7 cellular contexts compared by ENCODE assay signal in the genomic region with DNA sequence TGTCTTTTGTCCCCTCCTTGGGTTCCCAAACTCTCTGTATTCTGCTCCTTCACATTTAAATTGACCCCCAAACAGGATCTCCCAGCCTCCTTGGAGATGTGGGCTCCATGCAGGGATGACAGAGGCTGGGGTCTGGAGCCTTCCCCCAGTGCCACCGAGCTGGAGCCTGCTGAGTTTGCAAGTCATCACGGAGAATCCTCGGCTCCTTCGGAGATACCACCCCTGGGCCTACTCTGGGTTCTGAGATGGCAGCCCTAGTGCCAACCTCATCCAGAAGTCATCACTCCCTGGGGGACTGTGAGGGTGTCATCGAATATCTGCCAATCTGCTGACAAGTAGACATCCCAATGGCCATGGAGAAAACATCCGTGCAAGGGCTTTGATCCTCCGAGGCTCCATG. TPM values are rescaled to one million over a fixed set of nuclear protein-coding genes. Genes with fewer than 3 reads are reported as not detected.
A peak's percentile ranks its signal among the peaks of the same experiment; 100 is the strongest.
DNase-seq lines count a peak whose midpoint lies in the region; ATAC-seq and TF ChIP-seq lines count a peak whose summit lies in the region.
"Not testable (repeated sequence)": the region's sequence is repeated elsewhere in the genome, so short reads cannot be mapped to it uniquely, and the experiment has no call there.

No MANE protein-coding gene starts in this region.

- H3K27ac ChIP-seq in H9 (ENCODE audit: insufficient read length, low read depth, low read length); endodermal cell (ENCODE audit: low read depth, low read length); right atrium auricular region; neural progenitor cell; upper lobe of left lung: not testable (repeated sequence)

- H3K4me1 ChIP-seq in H9 (ENCODE audit: insufficient read depth, low read length); endodermal cell (ENCODE audit: control insufficient read depth, insufficient read depth, low read length); right atrium auricular region; neural progenitor cell; upper lobe of left lung: not testable (repeated sequence)

- H3K4ac ChIP-seq in H9 (ENCODE audit: low read depth, low read length), result not testable (repeated sequence)

- not testable (repeated sequence) for H3K23me2 ChIP-seq in H9 (ENCODE audit: insufficient read length, low read depth, low read length, poor library complexity, severe bottlenecking)

- not testable (repeated sequence) for H3K79me1 ChIP-seq in H9 (ENCODE audit: insufficient read depth, low read depth, low read length, poor library complexity, severe bottlenecking)

- not testable (repeated sequence) for H2BK20ac ChIP-seq in H9 (ENCODE audit: low read depth, low read length, poor library complexity, severe bottlenecking)

- DNase-seq in H9, result peak; percentile 2
- DNase-seq in astrocyte of the hippocampus (ENCODE audit: low read depth, low spot score), result peak; percentile 0
- DNase-seq in endodermal cell, result peak; percentile 5
- peak; percentile 36 for DNase-seq in right atrium auricular region (ENCODE audit: low spot score)
- peak; percentile 28 for DNase-seq in left lobe of liver (ENCODE audit: low spot score)
- peak; percentile 0 for DNase-seq in neural progenitor cell (ENCODE audit: low spot score)
- peak; percentile 10 to 16 for DNase-seq in upper lobe of left lung

- H3K4me3 ChIP-seq in endodermal cell (ENCODE audit: low read length); right atrium auricular region; neural progenitor cell; upper lobe of left lung: not testable (repeated sequence)

- not testable (repeated sequence) for H2BK120ac ChIP-seq in H9 (ENCODE audit: low read depth, low read length, poor library complexity, severe bottlenecking)

- H3F3A ChIP-seq in neural progenitor cell (ENCODE audit: low read depth), result not testable (repeated sequence)

- H2AFZ ChIP-seq in H9 (ENCODE audit: low read length); neural progenitor cell (replicated peaks): not testable (repeated sequence)

- H4K5ac ChIP-seq in H9 (ENCODE audit: insufficient read length, low read depth, low read length), result not testable (repeated sequence)

- not testable (repeated sequence) for TF ChIP-seq CTCF in H9 (conservative IDR thresholded peaks at IDR 0.05); endodermal cell (conservative IDR thresholded peaks at IDR 0.05); right atrium auricular region (IDR thresholded peaks at IDR 0.05); neural progenitor cell (IDR thresholded peaks at IDR 0.05); upper lobe of left lung (IDR thresholded peaks at IDR 0.05)

- H3K27me3 Mint-ChIP-seq in H9 (ENCODE audit: low read depth); endodermal cell (ENCODE audit: insufficient read depth); neural progenitor cell (ENCODE audit: insufficient read depth, low read depth): not testable (repeated sequence)

- not testable (repeated sequence) for H3K18ac ChIP-seq in H9 (ENCODE audit: insufficient read length, low read depth, low read length)

- not testable (repeated sequence) for H3K4me2 ChIP-seq in H9 (ENCODE audit: insufficient read depth, insufficient read length, low read length); neural progenitor cell

- H3K9me3 Mint-ChIP-seq in H9, endodermal cell, neural progenitor cell: not testable (repeated sequence)

- not testable (repeated sequence) for H2AK5ac ChIP-seq in H9 (ENCODE audit: insufficient read length, low read length)

- H3T11ph ChIP-seq in H9 (ENCODE audit: low read length), result not testable (repeated sequence)

- not testable (repeated sequence) for TF ChIP-seq POLR2A in upper lobe of left lung (IDR thresholded peaks at IDR 0.05)

- H4K91ac ChIP-seq in H9 (ENCODE audit: insufficient read length, low read depth, low read length), result not testable (repeated sequence)

- not testable (repeated sequence) for ATAC-seq in left lobe of liver
- ATAC-seq in upper lobe of left lung (ENCODE audit: low FRiP score in 2 of 2), result peak in 1 of 2 donors; percentile 16

- not testable (repeated sequence) for H3K9me3 ChIP-seq in H9 (ENCODE audit: control insufficient read depth, low read depth, low read length); endodermal cell (ENCODE audit: control insufficient read depth, low read length); right atrium auricular region; neural progenitor cell (ENCODE audit: low read depth); upper lobe of left lung

- H4K8ac ChIP-seq in H9 (replicated peaks; ENCODE audit: insufficient read length, low read depth, low read length), result not testable (repeated sequence)

- H3K36me3 Mint-ChIP-seq in H9 (ENCODE audit: insufficient read depth in 1 of 3, low read depth in 3 of 3); endodermal cell (ENCODE audit: low read depth); neural progenitor cell: not testable (repeated sequence)

- not testable (repeated sequence) for H3K36me3 ChIP-seq in endodermal cell (ENCODE audit: control insufficient read depth, insufficient read depth, low read length); right atrium auricular region; neural progenitor cell; upper lobe of left lung

- H2BK5ac ChIP-seq in H9 (ENCODE audit: insufficient read length, low read length), result not testable (repeated sequence)

- not testable (repeated sequence) for H3K4me1 Mint-ChIP-seq in H9, endodermal cell, neural progenitor cell

- H3K14ac ChIP-seq in H9 (ENCODE audit: insufficient read depth, low read length), result not testable (repeated sequence)

- not testable (repeated sequence) for H2BK12ac ChIP-seq in H9 (ENCODE audit: insufficient read length, low read depth, low read length)

- H3K9ac ChIP-seq in H9 (ENCODE audit: extremely low read depth, insufficient read length, low read length); endodermal cell (ENCODE audit: extremely low read depth, low read length, poor library complexity, severe bottlenecking); neural progenitor cell: not testable (repeated sequence)

- not testable (repeated sequence) for H4K20me1 ChIP-seq in H9 (ENCODE audit: control insufficient read depth, insufficient read depth, insufficient read length); neural progenitor cell (ENCODE audit: low read depth)

- H2BK15ac ChIP-seq in H9 (ENCODE audit: low read depth, low read length), result not testable (repeated sequence)

- WGBS in H9 (ENCODE audit: extremely low coverage, insufficient read length, low lambda C conversion rate), result no CpG with 5 or more reads among the region's 7 CpGs
- WGBS in endodermal cell (ENCODE audit: insufficient coverage in 1 of 2, insufficient read length in 1 of 2), 2 experiments, result 94 to 100% methylated on average over 1 to 4 of the region's 7 CpGs
- 93 to 98% methylated on average over 4 to 5 of the region's 7 CpGs for WGBS in upper lobe of left lung, 2 donors

- H3K27ac Mint-ChIP-seq in H9, endodermal cell, neural progenitor cell: not testable (repeated sequence)

- not testable (repeated sequence) for H3K56ac ChIP-seq in H9 (ENCODE audit: insufficient read length, low read depth, low read length)

- H3K23ac ChIP-seq in H9 (ENCODE audit: insufficient read length, low read depth, low read length), result not testable (repeated sequence)

- H3K4me3 Mint-ChIP-seq in H9, endodermal cell, neural progenitor cell: not testable (repeated sequence)

- TF ChIP-seq EP300 in upper lobe of left lung (IDR thresholded peaks at IDR 0.05), result not testable (repeated sequence)

- H3K79me2 ChIP-seq in H9 (ENCODE audit: insufficient read depth, low read length); neural progenitor cell (ENCODE audit: low read depth): not testable (repeated sequence)

- not testable (repeated sequence) for H3K27me3 ChIP-seq in H9 (ENCODE audit: insufficient read depth, low read length); endodermal cell (ENCODE audit: control insufficient read depth, insufficient read depth, low read length, poor library complexity, severe bottlenecking); right atrium auricular region; neural progenitor cell; upper lobe of left lung

RNA-seq across cellular contexts. Expression of a gene that starts 45.8 kb away (rescaled TPM):
- 5.0 and 5.5 TPM in 2 replicates for total RNA-seq in H9 (2021)
- total RNA-seq in endodermal cell, result 1 to 10 TPM; 2.7 to 5.2 TPM
- 0.85 TPM for polyA plus RNA-seq in endodermal cell (2013, experiment 1 of 2)
- polyA plus RNA-seq in endodermal cell (2013, experiment 2 of 2), result 1.2 TPM
- total RNA-seq in right atrium auricular region, result 10 to 100 TPM; 17.9 to 27.4 TPM
- total RNA-seq in left lobe of liver, result 1.6 TPM
- total RNA-seq in neural progenitor cell (ENCODE audit: low replicate concordance), result 1.1 and 1.4 TPM in 2 replicates
- 100 to 1,000 TPM in 4 of 6 donors, 10 to 100 TPM in 2; 40.9 to 203 (median 120) TPM for total RNA-seq in upper lobe of left lung
